In genomic region chr20:25574411-25574810, GRCh38 we compare ENCODE assay signal across 10 cellular contexts. TPM values are rescaled to one million over a fixed set of nuclear protein-coding genes. Genes with fewer than 3 reads are reported as not detected.
A peak's percentile ranks its signal among the peaks of the same experiment; 100 is the strongest.
DNase-seq lines count a peak whose midpoint lies in the region; ATAC-seq and TF ChIP-seq lines count a peak whose summit lies in the region.
"Had no signal": no experiment of that assay in that cellular context is flagged by ENCODE, and none has a peak within 500 bp of the region (broad histone marks: within the 10 kb centered on the region; RNA-seq: fewer than 3 reads in every experiment).

No MANE protein-coding gene starts in this region.

- H3K14ac ChIP-seq in IMR-90 (replicated peaks; ENCODE audit: low read depth, low read length) = no peak overlapping the region

- WGBS in IMR-90 (ENCODE audit: extremely low coverage in 2 of 2, insufficient read length in 1 of 2), 2 experiments = 94% methylated on average over 2 of the region's 3 CpGs; no CpG with 5 or more reads in 1 of the 2 experiments

- peak overlapping the region; percentile 9 for H2BK5ac ChIP-seq in IMR-90 (ENCODE audit: low read depth, low read length, poor library complexity, severe bottlenecking)

- TF ChIP-seq CTCF in IMR-90 (conservative IDR thresholded peaks at IDR 0.05; ENCODE audit: low read depth, low read length) (peak; percentile 51), WTC11 (IDR thresholded peaks at IDR 0.05) (no peak)

- dilution Hi-C loops in IMR-90 (cut with HindIII; ENCODE audit: low sequenced_read_pairs, unreplicated experiment) = no loop called here

- H2AK9ac ChIP-seq in IMR-90 (replicated peaks; ENCODE audit: low read depth, low read length, poor library complexity) = no peak overlapping the region

- no peak overlapping the region for H2BK120ac ChIP-seq in IMR-90 (ENCODE audit: low read depth, low read length)

- peaks cover 12% of the 10 kb centered on the region for H4K20me1 ChIP-seq in IMR-90 (ENCODE audit: insufficient read depth, low read length)

- H2BK15ac ChIP-seq in IMR-90 (ENCODE audit: low read depth, low read length) = peak overlapping the region; percentile 35; the same call in 2 of the 3 replicates

- H3K4me3 Mint-ChIP-seq in WTC11 = no peak overlapping the region
- no peak overlapping the region for H3K4me3 Mint-ChIP-seq in T-helper 2 cell treated with Interferon-gamma antibody and Interleukin-4, amounts not matched to agents 5 μg/mL and 100 μg/mL, for 36 hours
- H3K4me3 Mint-ChIP-seq: brain had no signal

- H2BK20ac ChIP-seq in IMR-90 (ENCODE audit: low read depth, low read length) = 0 out of 2 replicates have a peak overlapping the region, but pooled peaks have one; percentile 50

- H3K9me1 ChIP-seq in IMR-90 (ENCODE audit: insufficient read depth, low read length) = peaks cover 5% of the 10 kb centered on the region; the same call in 1 of the 2 replicates

- no peaks in the 10 kb centered on the region for H3K27me3 ChIP-seq in IMR-90 (ENCODE audit: control insufficient read depth, insufficient read depth, low read length)

- H3K18ac ChIP-seq in IMR-90 (ENCODE audit: low read depth, low read length) = peak overlapping the region; percentile 25; the same call in 1 of the 2 replicates

- H4K5ac ChIP-seq in IMR-90 (ENCODE audit: low read depth, low read length) = no peak overlapping the region

- H3K56ac ChIP-seq in IMR-90 (ENCODE audit: extremely low read depth, insufficient read depth, low read length) = no peak overlapping the region

- peaks cover 29 to 64% of the 10 kb centered on the region in 2 experiments for H3K79me1 ChIP-seq in IMR-90 (ENCODE audit: low read depth in 1 of 2, low read length in 2 of 2)

- 0 out of 2 replicates have a peak, but pooled peaks have one; percentile 15 for ATAC-seq in IMR-90 (ENCODE audit: low read depth)
- 0 out of 2 replicates have a peak, but pooled peaks have one; percentile 44 for ATAC-seq in WTC11

- H4K8ac ChIP-seq in IMR-90 (ENCODE audit: low read depth in 2 of 2, low read length in 2 of 2) = no peak overlapping the region; a peak in 1 of 4 replicates

- H3K4ac ChIP-seq in IMR-90 (ENCODE audit: low read depth, low read length) = peak overlapping the region; percentile 59; the same call in 1 of the 2 replicates

- CTCF ChIA-PET in IMR-90 (lab: Yijun Ruan, JAX) (interaction anchor here (1.0 kb wide), 1 partner anchor 9 kb away, joined by 3 read pairs; no protein-coding TSS in a partner anchor), WTC11 (lab: Charles Lee) (interaction anchor here (1.1 to 1.6 kb wide), 3 partner anchors 9 to 104 kb away, joined by 3 to 7 read pairs (median 3); no protein-coding TSS in a partner anchor)

- no peak overlapping the region for H3K9ac ChIP-seq in IMR-90 (ENCODE audit: low read depth, low read length)

- H3K9me3 Mint-ChIP-seq in WTC11 = no peaks in the 10 kb centered on the region
- no peaks in the 10 kb centered on the region for H3K9me3 Mint-ChIP-seq in T-helper 2 cell treated with Interferon-gamma antibody and Interleukin-4, amounts not matched to agents 5 μg/mL and 100 μg/mL, for 36 hours

- peaks cover 16% of the 10 kb centered on the region for H3K4me1 Mint-ChIP-seq in WTC11
- peaks cover 3% of the 10 kb centered on the region for H3K4me1 Mint-ChIP-seq in T-helper 2 cell treated with Interferon-gamma antibody and Interleukin-4, amounts not matched to agents 5 μg/mL and 100 μg/mL, for 36 hours (ENCODE audit: low read depth)

- H3K4me1 ChIP-seq in IMR-90 (ENCODE audit: control insufficient read depth, insufficient read depth, low read length) = peaks cover 15% of the 10 kb centered on the region

- no peaks in the 10 kb centered on the region for H3K27me3 Mint-ChIP-seq in WTC11 (ENCODE audit: low read depth)
- H3K27me3 Mint-ChIP-seq in T-helper 2 cell treated with Interferon-gamma antibody and Interleukin-4, amounts not matched to agents 5 μg/mL and 100 μg/mL, for 36 hours (ENCODE audit: low read depth) = no peaks in the 10 kb centered on the region
- H3K27me3 Mint-ChIP-seq: brain had no signal

- no peak for TF ChIP-seq POLR2A in IMR-90 (IDR thresholded peaks at IDR 0.05; ENCODE audit: low read depth, low read length)

- no peaks in the 10 kb centered on the region for H3K9me3 ChIP-seq in IMR-90 (ENCODE audit: control insufficient read depth, insufficient read depth, low read length)

- BruUV-seq in IMR-90 (replicated peaks; lab: Mats Ljungman, UMichigan) = no TSS peak

- no peak overlapping the region for H3K4me2 ChIP-seq in IMR-90 (ENCODE audit: low read depth, low read length)

- POLR2A ChIA-PET in IMR-90 (lab: Charles Lee; ENCODE audit: unreplicated experiment) (no interaction called here), WTC11 (lab: Charles Lee) (no interaction called here)

- peak overlapping the region; percentile 17; the same call in 1 of the 2 replicates for H2AK5ac ChIP-seq in IMR-90 (ENCODE audit: low read depth, low read length)

- in situ Hi-C loops in Caki2 (cut with HindIII; ENCODE audit: low pct_unique_long_range_greater_than_20kb, low sequenced_read_pairs) (no loop called here), IMR-90 (cut with MboI; ENCODE audit: low sequenced_read_pairs) (no loop called here)

- no peak overlapping the region for H4K91ac ChIP-seq in IMR-90 (ENCODE audit: insufficient read depth, low read depth, low read length)

- H3K23ac ChIP-seq in IMR-90 (ENCODE audit: low read depth, low read length) = no peak overlapping the region

- peak; percentile 60 for TF ChIP-seq RAD21 in IMR-90 (IDR thresholded peaks at IDR 0.05; ENCODE audit: low read length)

- DNase-seq in Caki2 (ENCODE audit: low read depth) (peak; percentile 14), IMR-90 (peak; percentile 52), WTC11 (ENCODE audit: low spot score) (no peak), left kidney (ENCODE audit: low read depth, low spot score) (peak; percentile 42), KG1 (lab: John Stamatoyannopoulos, UW) (no peak), mucosa of gallbladder (ENCODE audit: low spot score) (no peak)
- no peak for DNase-seq in stimulated activated CD4-positive, alpha-beta T cell treated with anti-CD3 and anti-CD28 coated beads, Interleukin-4, amount 100 ng/mL, for 4 hours
- DNase-seq in T-helper 2 cell treated with Interferon-gamma antibody and Interleukin-4, amounts not matched to agents 5 μg/mL and 100 μg/mL, for 36 hours (ENCODE audit: low spot score) = no peak
- DNase-seq: NCI-H748 treated with DMSO at 0.1 percent for 48 hours had no signal

- H3K4me3 ChIP-seq in IMR-90 (ENCODE audit: insufficient read depth, low read depth, low read length) = no peak overlapping the region

- no peak overlapping the region for H3K27ac ChIP-seq in IMR-90 (ENCODE audit: insufficient read depth, low read length)

- intact Hi-C loops in IMR-90 (cut with micrococcal nuclease) = loop anchor here (2.0 kb wide), 1 partner anchor 20 kb away; no protein-coding TSS in a partner anchor

- H3K36me3 ChIP-seq in IMR-90 (ENCODE audit: control insufficient read depth, insufficient read depth, low read length) = peaks cover 2% of the 10 kb centered on the region; the same call in 1 of the 2 replicates

- H3K27ac Mint-ChIP-seq in WTC11 = no peak overlapping the region
- H3K27ac Mint-ChIP-seq in T-helper 2 cell treated with Interferon-gamma antibody and Interleukin-4, amounts not matched to agents 5 μg/mL and 100 μg/mL, for 36 hours = no peak overlapping the region

- peaks cover 10% of the 10 kb centered on the region for H3K36me3 Mint-ChIP-seq in WTC11
- H3K36me3 Mint-ChIP-seq in T-helper 2 cell treated with Interferon-gamma antibody and Interleukin-4, amounts not matched to agents 5 μg/mL and 100 μg/mL, for 36 hours (ENCODE audit: low read depth) = no peaks in the 10 kb centered on the region

- H2AFZ ChIP-seq in IMR-90 (replicated peaks; ENCODE audit: low read length, poor library complexity) = no peak overlapping the region

TF ChIP-seq in IMR-90, 13 proteins besides CTCF, POLR2A, EP300 and RAD21:
- TF ChIP-seq MAZ (IDR thresholded peaks at IDR 0.05; ENCODE audit: borderline replicate concordance, low read depth, low read length) (no peak), MAFK (IDR thresholded peaks at IDR 0.05; ENCODE audit: low read depth, low read length) (no peak), SMC3 (IDR thresholded peaks at IDR 0.05; ENCODE audit: low read depth, low read length) (peak; percentile 23; the same call in 1 of the 2 replicates), CEBPB (IDR thresholded peaks at IDR 0.05; ENCODE audit: low read depth, low read length) (no peak), RCOR1 (IDR thresholded peaks at IDR 0.05; ENCODE audit: insufficient replicate concordance, low read length) (no peak), BHLHE40 (IDR thresholded peaks at IDR 0.05; ENCODE audit: low read depth, low read length) (no peak)

TF ChIP-seq in WTC11, 78 proteins besides CTCF, POLR2A, EP300 and RAD21 (continues in another document):
- TF ChIP-seq ATF2 (CRISPR knock-in tag; IDR thresholded peaks at IDR 0.05; ENCODE audit: borderline replicate concordance, low read depth) (no peak), SP1 (CRISPR knock-in tag; conservative IDR thresholded peaks at IDR 0.05) (no peak), SMAD3 (CRISPR knock-in tag; IDR thresholded peaks at IDR 0.05; ENCODE audit: borderline replicate concordance) (no peak), TEAD4 (CRISPR knock-in tag; IDR thresholded peaks at IDR 0.05) (no peak), IRF2 (CRISPR knock-in tag; IDR thresholded peaks at IDR 0.05; ENCODE audit: borderline replicate concordance, low read depth) (no peak)

RNA-seq across cellular contexts. Expression of gene NINL, which starts 10.9 kb away (rescaled TPM):
- 9.2 and 12.9 TPM in 2 replicates for total RNA-seq in Caki2 (2014; rRNA removed; shearing (Covaris generic); ENCODE audit: low replicate concordance)
- total RNA-seq in IMR-90 (2012; rRNA removed) = 3.0 and 3.6 TPM in 2 replicates
- polyA plus RNA-seq in IMR-90 (2012; rRNA removed) = 10.4 and 11.2 TPM in 2 replicates
- 4.6 and 6.5 TPM in 2 replicates for polyA plus RNA-seq in IMR-90 (2012; cell fraction: cytosol; rRNA removed)
- polyA plus RNA-seq in IMR-90 (2012; cell fraction: nucleus; rRNA removed; ENCODE audit: low replicate concordance) = 41.6 and 58.2 TPM in 2 replicates
- total RNA-seq in WTC11 (2021) = 34.4 to 36.3 TPM (median 36.0 TPM) in 3 replicates
- 20.8 TPM for total RNA-seq in mucosa of gallbladder

RNA-seq across cellular contexts. Expression of gene NANP, which starts 49.4 kb away (rescaled TPM):
- total RNA-seq in Caki2 (2014; rRNA removed; shearing (Covaris generic); ENCODE audit: low replicate concordance) = 2.7 and 4.3 TPM in 2 replicates
- 7.2 and 10.0 TPM in 2 replicates for total RNA-seq in IMR-90 (2012; rRNA removed)
- polyA plus RNA-seq in IMR-90 (2012; rRNA removed) = 4.0 and 4.9 TPM in 2 replicates
- 1.0 and 1.7 TPM in 2 replicates for polyA plus RNA-seq in IMR-90 (2012; cell fraction: cytosol; rRNA removed)
- 0.32 and 1.8 TPM in 2 replicates for polyA plus RNA-seq in IMR-90 (2012; cell fraction: nucleus; rRNA removed; ENCODE audit: low replicate concordance)
- 4.2 to 5.1 TPM (median 4.8 TPM) in 3 replicates for total RNA-seq in WTC11 (2021)
- 2.8 TPM for total RNA-seq in mucosa of gallbladder

Comparison
In these comparisons a context has a peak if more than half of its experiments do, and no peak if none do; other contexts are left out.
1. DNase-seq: peak in Caki2 (single experiment), IMR-90 (single experiment) and left kidney (single experiment); none in WTC11 (single experiment), KG1 (single experiment), mucosa of gallbladder (single experiment), stimulated activated CD4-positive, alpha-beta T cell treated with anti-CD3 and anti-CD28 coated beads, Interleukin-4, amount 100 ng/mL, for 4 hours (0 of 2) and T-helper 2 cell treated with Interferon-gamma antibody and Interleukin-4, amounts not matched to agents 5 μg/mL and 100 μg/mL, for 36 hours (single experiment).